Comparison of ENCODE assay signal across 1 cellular context in the genomic region with DNA sequence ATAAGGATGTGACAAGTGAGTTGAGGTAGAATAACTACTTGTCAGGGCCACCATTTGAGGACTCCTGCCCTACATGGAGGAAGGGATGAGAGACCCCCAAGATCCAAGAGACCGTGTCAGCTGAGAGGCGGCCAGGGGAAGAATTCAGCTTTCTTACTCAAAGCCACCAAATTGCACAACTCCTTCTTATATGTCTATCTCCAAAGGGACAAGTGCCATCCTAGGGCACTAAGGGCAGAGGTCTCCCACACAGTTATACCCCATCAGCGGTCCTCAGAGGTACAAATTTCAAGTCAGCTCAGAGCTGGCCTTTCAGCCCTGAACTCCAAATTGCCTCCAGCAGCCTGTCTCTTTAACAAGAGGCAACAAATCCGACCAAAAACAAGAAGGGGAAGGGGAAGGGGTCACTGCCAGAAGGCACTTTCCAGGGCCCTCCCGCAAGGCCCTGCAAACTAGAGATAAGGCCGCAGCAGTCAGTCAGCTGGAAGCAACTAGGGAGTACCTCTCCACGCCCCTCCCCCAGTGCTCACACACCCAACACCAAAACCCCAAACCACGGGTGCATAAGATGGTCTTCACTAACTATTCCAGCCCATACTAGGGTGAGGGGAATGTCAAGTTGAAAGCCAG.
TF ChIP-seq lines count a peak whose summit lies in the region.

No MANE protein-coding gene starts in this region.

TF ChIP-seq in K562, 482 proteins besides CTCF, POLR2A, EP300 and RAD21 (continued from another document):
- TF ChIP-seq AFF4 (CRISPR knock-in tag; IDR thresholded peaks at IDR 0.05) (no peak), CEBPG (CRISPR knock-in tag; IDR thresholded peaks at IDR 0.05) (peak; percentile 68), CEBPG (tag; conservative IDR thresholded peaks at IDR 0.05 in 1 of 2, IDR thresholded peaks at IDR 0.05 in 1 of 2) (peak; percentile 52 to 54; a peak in 2 of 4 replicates), NRF1 (conservative IDR thresholded peaks at IDR 0.05 in 1 of 2, IDR thresholded peaks at IDR 0.05 in 1 of 2) (0 out of 4 replicates have a peak, but pooled peaks of 1 of the 2 experiments have one; percentile 21), NEUROD1 (IDR thresholded peaks at IDR 0.05; ENCODE audit: borderline replicate concordance, low read depth, low read length, partially characterized antibody) (peak; percentile 83), DNMT1 (IDR thresholded peaks at IDR 0.05) (no peak), HDAC1 (IDR thresholded peaks at IDR 0.05) (peak in 1 of 2 experiments; percentile 84; a peak in 2 of 4 replicates), TRIM24 (IDR thresholded peaks at IDR 0.05) (peak; percentile 69 to 86), ESRRB (CRISPR knock-in tag; IDR thresholded peaks at IDR 0.05; ENCODE audit: borderline replicate concordance) (no peak), CHD2 (IDR thresholded peaks at IDR 0.05; ENCODE audit: low read depth, low read length) (peak; percentile 29; the same call in 1 of the 2 replicates), HMBOX1 (IDR thresholded peaks at IDR 0.05) (peak; percentile 83), FOXA1 (IDR thresholded peaks at IDR 0.05; ENCODE audit: borderline replicate concordance) (no peak), ZNF766 (CRISPR knock-in tag; conservative IDR thresholded peaks at IDR 0.05) (no peak), CBX5 (IDR thresholded peaks at IDR 0.05; ENCODE audit: borderline replicate concordance, low read depth) (no peak), KLF13 (tag; IDR thresholded peaks at IDR 0.05; ENCODE audit: borderline replicate concordance, low read depth) (no peak), KDM4B (IDR thresholded peaks at IDR 0.05; ENCODE audit: borderline replicate concordance in 2 of 2, low read depth in 1 of 2) (no peak), MYNN (IDR thresholded peaks at IDR 0.05) (peak; percentile 89), MYNN (CRISPR knock-in tag; IDR thresholded peaks at IDR 0.05) (no peak), WHSC1 (IDR thresholded peaks at IDR 0.05; ENCODE audit: low read length) (no peak), CBFA2T3 (IDR thresholded peaks at IDR 0.05) (peak; percentile 96), BRCA1 (IDR thresholded peaks at IDR 0.05) (no peak), BRCA1 (CRISPR knock-in tag; IDR thresholded peaks at IDR 0.05) (no peak), ZBTB7A (IDR thresholded peaks at IDR 0.05; ENCODE audit: borderline replicate concordance, control insufficient read depth, low read depth, low read length) (peak; percentile 97), ZNF778 (CRISPR knock-in tag; IDR thresholded peaks at IDR 0.05) (no peak), BHLHE40 (IDR thresholded peaks at IDR 0.05; ENCODE audit: low read length) (peak; percentile 57; the same call in 1 of the 2 replicates), SRF (CRISPR knock-in tag; IDR thresholded peaks at IDR 0.05) (peak in 1 of 2 experiments; percentile 21; a peak in 1 of 4 replicates), NR4A1 (CRISPR knock-in tag; IDR thresholded peaks at IDR 0.05) (no peak), NR4A1 (tag; IDR thresholded peaks at IDR 0.05) (no peak), RBM15 (IDR thresholded peaks at IDR 0.05; ENCODE audit: insufficient read depth, low read length) (no peak), JUND (IDR thresholded peaks at IDR 0.05; ENCODE audit: borderline replicate concordance, low read depth, low read length) (peak; percentile 73), JUND (tag; IDR thresholded peaks at IDR 0.05; ENCODE audit: borderline replicate concordance, low read depth, low read length) (peak; percentile 49; the same call in 1 of the 3 replicates), TAF9B (IDR thresholded peaks at IDR 0.05; ENCODE audit: partially characterized antibody) (peak; percentile 89), ZNF232 (CRISPR knock-in tag; IDR thresholded peaks at IDR 0.05) (no peak), HNRNPH1 (optimal IDR thresholded peaks at IDR 0.05; ENCODE audit: low read depth, low read length) (no peak), SRSF3 (IDR thresholded peaks at IDR 0.05; ENCODE audit: insufficient read depth, low read length) (no peak), DDX20 (tag; IDR thresholded peaks at IDR 0.05; ENCODE audit: low read depth) (no peak), FOS (IDR thresholded peaks at IDR 0.05; ENCODE audit: extremely low read depth, insufficient read length) (no peak), PKNOX1 (IDR thresholded peaks at IDR 0.05) (peak; percentile 90), NFYB (IDR thresholded peaks at IDR 0.05; ENCODE audit: extremely low read depth, insufficient read length) (no peak), SOX6 (IDR thresholded peaks at IDR 0.05) (peak; percentile 88), PRMT5 (CRISPR knock-in tag; IDR thresholded peaks at IDR 0.05) (no peak), ZNF24 (IDR thresholded peaks at IDR 0.05) (peak; percentile 47; the same call in 1 of the 2 replicates), ZNF644 (tag; IDR thresholded peaks at IDR 0.05; ENCODE audit: low read depth) (no peak), FOXK2 (conservative IDR thresholded peaks at IDR 0.05 in 1 of 2, IDR thresholded peaks at IDR 0.05 in 1 of 2; ENCODE audit: low read depth in 2 of 2) (peak in 1 of 2 experiments; percentile 37; a peak in 1 of 4 replicates), GABPB1 (CRISPR knock-in tag; IDR thresholded peaks at IDR 0.05) (peak; percentile 33; the same call in 1 of the 2 replicates), CSDE1 (IDR thresholded peaks at IDR 0.05) (no peak)
- TF ChIP-seq, protein P1, sequence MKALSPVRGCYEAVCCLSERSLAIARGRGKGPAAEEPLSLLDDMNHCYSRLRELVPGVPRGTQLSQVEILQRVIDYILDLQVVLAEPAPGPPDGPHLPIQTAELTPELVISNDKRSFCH (CRISPR knock-in tag; IDR thresholded peaks at IDR 0.05), result no peak
- TF ChIP-seq, protein P1 (tag; IDR thresholded peaks at IDR 0.05), result peak; percentile 32; the same call in 1 of the 2 replicates
- TF ChIP-seq, protein P2, sequence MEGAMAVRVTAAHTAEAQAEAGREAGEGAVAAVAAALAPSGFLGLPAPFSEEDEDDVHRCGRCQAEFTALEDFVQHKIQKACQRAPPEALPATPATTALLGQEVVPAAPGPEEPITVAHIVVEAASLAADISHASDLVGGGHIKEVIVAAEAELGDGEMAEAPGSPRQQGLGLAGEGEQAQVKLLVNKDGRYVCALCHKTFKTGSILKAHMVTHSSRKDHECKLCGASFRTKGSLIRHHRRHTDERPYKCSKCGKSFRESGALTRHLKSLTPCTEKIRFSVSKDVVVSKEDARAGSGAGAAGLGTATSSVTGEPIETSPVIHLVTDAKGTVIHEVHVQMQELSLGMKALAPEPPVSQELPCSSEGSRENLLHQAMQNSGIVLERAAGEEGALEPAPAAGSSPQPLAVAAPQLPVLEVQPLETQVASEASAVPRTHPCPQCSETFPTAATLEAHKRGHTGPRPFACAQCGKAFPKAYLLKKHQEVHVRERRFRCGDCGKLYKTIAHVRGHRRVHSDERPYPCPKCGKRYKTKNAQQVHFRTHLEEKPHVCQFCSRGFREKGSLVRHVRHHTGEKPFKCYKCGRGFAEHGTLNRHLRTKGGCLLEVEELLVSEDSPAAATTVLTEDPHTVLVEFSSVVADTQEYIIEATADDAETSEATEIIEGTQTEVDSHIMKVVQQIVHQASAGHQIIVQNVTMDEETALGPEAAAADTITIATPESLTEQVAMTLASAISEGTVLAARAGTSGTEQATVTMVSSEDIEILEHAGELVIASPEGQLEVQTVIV (CRISPR knock-in tag; IDR thresholded peaks at IDR 0.05; ENCODE audit: borderline replicate concordance), result no peak
- TF ChIP-seq, protein P3, sequence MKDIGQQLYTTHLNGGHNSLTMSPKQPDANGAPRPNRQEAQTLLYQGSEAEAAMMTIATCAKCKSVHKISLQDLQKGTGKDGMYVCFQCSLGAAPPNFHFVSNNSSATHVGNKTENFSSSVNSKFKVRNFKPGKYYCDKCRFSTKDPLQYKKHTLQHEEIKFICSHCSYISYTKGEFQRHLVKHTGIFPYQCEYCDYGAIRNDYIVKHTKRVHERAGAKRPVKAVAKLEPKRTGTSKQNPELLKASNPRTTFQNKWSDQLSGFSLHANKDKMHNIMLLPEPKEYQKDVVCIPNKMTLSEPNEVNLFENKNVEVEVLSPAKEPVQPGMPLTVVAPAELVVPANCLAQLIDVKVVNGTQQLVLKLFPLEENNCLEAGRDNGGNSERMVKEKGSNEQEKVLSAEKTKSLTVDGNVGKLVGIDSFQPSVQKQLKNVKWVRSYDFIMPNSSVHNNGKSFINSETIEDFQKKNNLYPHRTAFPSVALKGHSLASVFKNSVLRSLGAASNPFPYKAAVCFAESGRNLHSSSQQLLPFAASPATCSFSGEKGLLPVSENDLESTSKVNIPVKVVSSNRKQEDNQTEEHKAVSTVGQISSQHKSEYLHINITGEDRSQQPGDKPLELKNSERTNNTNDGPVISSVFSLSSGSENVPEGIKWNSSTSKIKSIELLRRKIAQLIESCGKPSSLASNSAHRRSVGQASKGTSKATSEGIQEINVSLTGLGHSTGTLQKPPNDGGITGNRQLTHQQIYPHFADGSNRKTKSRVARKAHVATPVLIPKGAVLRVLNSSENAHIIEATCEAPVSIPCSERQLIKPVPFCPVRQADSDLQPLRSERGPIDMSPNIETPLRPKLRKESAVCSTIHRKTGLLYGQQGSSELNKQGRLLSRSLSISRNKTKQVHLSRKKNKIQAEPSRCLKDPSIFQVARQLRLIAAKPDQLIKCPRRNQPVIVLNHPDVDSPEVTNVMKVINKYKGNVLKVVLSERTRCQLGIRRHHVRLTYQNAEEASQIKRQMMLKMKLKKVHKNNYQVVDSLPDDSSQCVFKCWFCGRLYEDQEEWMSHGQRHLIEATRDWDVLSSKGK (CRISPR knock-in tag; IDR thresholded peaks at IDR 0.05), result no peak
